In the genomic region with DNA sequence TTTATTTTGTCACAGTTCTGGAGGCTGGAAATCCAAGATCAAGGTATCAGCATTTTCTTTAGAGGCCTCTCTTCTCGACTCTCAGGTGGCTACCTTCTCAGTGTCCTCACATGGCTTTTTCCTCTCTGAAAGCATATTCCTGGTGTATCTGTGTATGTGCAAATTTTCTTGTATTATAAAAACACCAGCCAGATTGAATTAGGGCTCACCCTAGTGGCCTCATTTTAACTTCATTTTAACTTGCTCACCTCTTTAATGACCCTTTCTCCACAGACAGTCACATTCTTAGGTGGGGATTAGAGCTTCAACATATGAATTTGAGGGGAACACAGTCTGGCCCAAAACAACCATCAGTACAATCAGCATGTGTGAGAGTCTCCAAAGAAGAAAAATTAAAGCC, we compare ENCODE assay signal across 18 cellular contexts.
DNase-seq lines count a peak whose midpoint lies in the region; ATAC-seq and TF ChIP-seq lines count a peak whose summit lies in the region.
"Had no signal": no experiment of that assay in that cellular context is flagged by ENCODE, and none has a peak within 500 bp of the region (broad histone marks: within the 10 kb centered on the region; RNA-seq: fewer than 3 reads in every experiment).

No MANE protein-coding gene starts in this region.

- H3K4me1 ChIP-seq in adrenal gland (replicated peaks in 1 of 2): no peaks in the 10 kb centered on the region
- H3K4me1 ChIP-seq: BLaER1, lower lobe of right lung had no signal

- WGBS in adrenal gland, 4 donors: 27 to 63% (median 46%) methylated on average over 1 of the region's 1 CpG

- peak; percentile 37; the same call in 1 of the 2 replicates for TF ChIP-seq CTCF in 22Rv1 (IDR thresholded peaks at IDR 0.05)
- peak; percentile 20 for TF ChIP-seq CTCF in cardiac fibroblast (IDR thresholded peaks at IDR 0.05; ENCODE audit: low read depth, low read length)
- no peak for TF ChIP-seq CTCF in adrenal gland (IDR thresholded peaks at IDR 0.05)

- H3K27me3 ChIP-seq in adrenal gland: peaks cover 6% of the 10 kb centered on the region
- H3K27me3 ChIP-seq: BLaER1, hepatocyte had no signal

- DNase-seq in EH (ENCODE audit: low read depth) (peak; percentile 44), NCI-H69 (lab: John Stamatoyannopoulos, UW) (peak; percentile 23), cardiac fibroblast (ENCODE audit: low read depth in 2 of 2) (peak; percentile 19 to 54), cerebellum (ENCODE audit: low spot score) (no peak), adrenal gland (no peak)
- DNase-seq: effector memory CD8-positive, alpha-beta T cell; lower lobe of right lung; MV-4-11; NCI-H774; nucleus accumbens; T-helper 2 cell had no signal

- intact Hi-C loops in adrenal gland (cut with DNase I): no loop called here

- TF ChIP-seq POLR2A in adrenal gland (IDR thresholded peaks at IDR 0.05): no peak

- ATAC-seq in GM18498 (IDR thresholded peaks at IDR 0.05; ENCODE audit: unreplicated experiment) (no peak), HG02973 (IDR thresholded peaks at IDR 0.05; ENCODE audit: unreplicated experiment) (no peak)
- ATAC-seq: activated naive CD4-positive, alpha-beta T cell treated with anti-CD3 and anti-CD28 coated beads, Interleukin-2, amount 50 U/mL, for 72 hours; effector memory CD8-positive, alpha-beta T cell; lower lobe of right lung had no signal

- no peaks in the 10 kb centered on the region for H3K36me3 ChIP-seq in adrenal gland (replicated peaks in 1 of 2)
- H3K36me3 ChIP-seq: BLaER1, lower lobe of right lung had no signal

- no peak overlapping the region for H3K27ac ChIP-seq in 22Rv1
- H3K27ac ChIP-seq in adrenal gland: no peak overlapping the region
- H3K27ac ChIP-seq: BLaER1, hepatocyte, HL-60, lower lobe of right lung had no signal

- no peaks in the 10 kb centered on the region for H3K9me3 ChIP-seq in adrenal gland (replicated peaks in 1 of 3)
- H3K9me3 ChIP-seq: BLaER1, lower lobe of right lung had no signal

- no peak overlapping the region for H3K4me3 ChIP-seq in cardiac fibroblast (replicated peaks in 1 of 2; ENCODE audit: low read depth in 2 of 2, low read length in 2 of 2)
- no peak overlapping the region for H3K4me3 ChIP-seq in adrenal gland
- H3K4me3 ChIP-seq: BLaER1, hepatocyte, lower lobe of right lung had no signal

Comparison
In these comparisons a context has a peak if more than half of its experiments do, and no peak if none do; other contexts are left out.
1. CTCF ChIP-seq: peak in 22Rv1 (single experiment) and cardiac fibroblast (single experiment); none in adrenal gland (0 of 6).
2. DNase-seq: peak in EH (single experiment), NCI-H69 (single experiment) and cardiac fibroblast (2 of 2); none in cerebellum (single experiment) and adrenal gland (0 of 7).